ENCODE assay signal across 19 cellular contexts in the genomic region with DNA sequence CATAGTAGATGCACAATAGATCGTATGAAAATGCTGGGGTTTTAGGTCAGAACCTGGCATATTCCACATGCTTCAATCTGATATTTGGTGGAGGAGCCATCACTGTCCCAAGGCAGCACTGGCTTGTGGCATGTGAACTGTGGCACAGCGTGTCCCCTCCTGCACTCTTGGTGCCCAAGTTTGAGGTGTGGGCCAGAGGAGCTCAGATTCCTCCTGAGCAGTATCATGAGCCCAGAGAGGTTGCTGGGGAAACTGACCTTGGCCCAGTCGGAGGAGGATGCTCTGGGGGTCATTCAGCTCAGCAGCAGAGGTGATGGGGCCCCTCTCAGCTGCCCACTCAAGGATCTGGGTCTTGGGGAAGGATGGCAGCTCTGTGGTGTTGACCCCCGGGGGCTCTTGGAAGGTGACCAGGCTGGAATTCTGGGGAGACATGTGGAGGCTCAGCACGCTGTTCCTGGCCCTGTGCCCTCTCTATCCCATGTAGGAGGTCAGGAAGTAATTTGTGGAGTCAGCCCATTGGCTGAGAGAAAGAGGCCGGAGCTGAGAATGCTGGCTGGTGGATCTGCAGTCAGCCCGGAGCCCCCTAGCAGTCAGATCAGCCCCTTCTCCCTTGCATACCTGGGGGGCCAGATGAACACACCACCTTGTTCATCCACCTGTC. TPM values are rescaled to one million over a fixed set of nuclear protein-coding genes. Genes with fewer than 3 reads are reported as not detected.
DNase-seq lines count a peak whose midpoint lies in the region; ATAC-seq and TF ChIP-seq lines count a peak whose summit lies in the region.
"Had no signal": no experiment of that assay in that cellular context is flagged by ENCODE, and none has a peak within 500 bp of the region (broad histone marks: within the 10 kb centered on the region; RNA-seq: fewer than 3 reads in every experiment).

No MANE protein-coding gene starts in this region.

- H2BK5ac ChIP-seq in mesenchymal stem cell (ENCODE audit: low read depth, low read length, poor library complexity, severe bottlenecking) = no peak overlapping the region

- H3K14ac ChIP-seq in mesenchymal stem cell (ENCODE audit: low read length in 2 of 2) = peak overlapping the region in 1 of 2 experiments; percentile 41

- H2AK5ac ChIP-seq in mesenchymal stem cell (ENCODE audit: low read length, severe bottlenecking) = no peak overlapping the region

- H4K20me1 ChIP-seq in PC-9 (ENCODE audit: insufficient read depth) = no peaks in the 10 kb centered on the region

- peaks cover 10% of the 10 kb centered on the region for H3K79me1 ChIP-seq in mesenchymal stem cell (replicated peaks; ENCODE audit: low read length, poor library complexity, severe bottlenecking)

- BruUV-seq in PC-9 (replicated peaks; lab: Mats Ljungman, UMichigan) = no TSS peak

- H2BK12ac ChIP-seq in mesenchymal stem cell (ENCODE audit: low read length in 2 of 2) = no peak overlapping the region

- H3K4ac ChIP-seq in mesenchymal stem cell (ENCODE audit: low read depth in 1 of 2, low read length in 2 of 2) = peak overlapping the region in 1 of 2 experiments; percentile 32

- 40% methylated on average over 7 of the region's 7 CpGs for WGBS in right cardiac atrium
- 91% methylated on average over 6 of the region's 7 CpGs for WGBS in mesenchymal stem cell

- H2AFZ ChIP-seq in mesenchymal stem cell (ENCODE audit: low read depth, low read length) (no peak overlapping the region), PC-9 (no peak overlapping the region)

- CTCF ChIA-PET in PC-9 (lab: Charles Lee) = no interaction called here

- intact Hi-C loops in right cardiac atrium (cut with DNase I) = loop anchor here in 1 of 4 donors (5.0 kb wide), 1 partner anchor 36 kb away; no protein-coding TSS in a partner anchor
- intact Hi-C loops in Right ventricle myocardium superior (cut with DNase I) = no loop called here
- intact Hi-C loops in vagina (cut with DNase I) = no loop called here
- intact Hi-C loops in PC-9 (cut with micrococcal nuclease; ENCODE audit: unreplicated experiment) = no loop called here

- peak overlapping the region in 1 of 2 experiments; percentile 18 for H3K18ac ChIP-seq in mesenchymal stem cell (ENCODE audit: low read depth in 1 of 2, low read length in 2 of 2)

- H3K79me2 ChIP-seq in PC-9 (ENCODE audit: low read depth) = no peaks in the 10 kb centered on the region

- H3K4me2 ChIP-seq in mesenchymal stem cell (ENCODE audit: low read length, poor library complexity, severe bottlenecking) (no peak overlapping the region), PC-9 (no peak overlapping the region)
- H3K4me2 ChIP-seq: KMS-11 had no signal

- TF ChIP-seq POLR2A in vagina (IDR thresholded peaks at IDR 0.05) = no peak

- H3K27me3 ChIP-seq in right cardiac atrium (ENCODE audit: control insufficient read depth, insufficient read depth) (no peaks in the 10 kb centered on the region), mesenchymal stem cell (ENCODE audit: control insufficient read depth in 1 of 2, insufficient read depth in 1 of 2, low read length in 2 of 2) (no peaks in the 10 kb centered on the region), vagina (no peaks in the 10 kb centered on the region), PC-9 (ENCODE audit: insufficient read depth, low read depth) (no peaks in the 10 kb centered on the region)
- H3K27me3 ChIP-seq: body of pancreas, thyroid gland had no signal

- peak overlapping the region; percentile 83 for H3K9ac ChIP-seq in mesenchymal stem cell (ENCODE audit: low read length)
- H3K9ac ChIP-seq: KMS-11 had no signal

- ATAC-seq in right cardiac atrium (no peak), Right ventricle myocardium superior (ENCODE audit: poor library complexity) (no peak), GM21528 (IDR thresholded peaks at IDR 0.05; ENCODE audit: low FRiP score, unreplicated experiment) (no peak)
- ATAC-seq: activated CD4-positive, alpha-beta T cell treated with anti-CD3 and anti-CD28 coated beads for 36 hours had no signal

- POLR2A ChIA-PET in PC-9 (lab: Charles Lee; ENCODE audit: unreplicated experiment) = no interaction called here

- no peaks in the 10 kb centered on the region for H3K9me2 ChIP-seq in PC-9 (ENCODE audit: insufficient read depth)

- DNase-seq in right cardiac atrium (peak in 1 of 3 donors; percentile 74), Right ventricle myocardium superior (no peak), mesenchymal stem cell (no peak), vagina (ENCODE audit: extremely low spot score in 2 of 2) (no peak), PC-9 (no peak)
- DNase-seq: activated CD4-positive, alpha-beta T cell treated with anti-CD3 and anti-CD28 coated beads for 36 hours; activated CD8-positive, alpha-beta memory T cell treated with anti-CD3 and anti-CD28 coated beads, Interleukin-2, amount 50 U/mL, for 48 hours; activated naive CD4-positive, alpha-beta T cell treated with anti-CD3 and anti-CD28 coated beads, Interleukin-2, amount 10 ng/mL, durations not matched to agents 7 days and 5 days; CD4-positive, CD25-positive, alpha-beta regulatory T cell; DND-41; NK-92 treated with Interleukin-12 subunit alpha and Interleukin-12 subunit beta, amount 100 ng/mL, for 24 hours; SHP77 treated with DMSO at 0.1 percent for 48 hours; T-helper 2 cell had no signal

- H4K8ac ChIP-seq in mesenchymal stem cell (ENCODE audit: low read length) = no peak overlapping the region

- H3K9me3 ChIP-seq in right cardiac atrium (ENCODE audit: control insufficient read depth, low read length) (no peaks in the 10 kb centered on the region), mesenchymal stem cell (ENCODE audit: control insufficient read depth, low read length) (no peaks in the 10 kb centered on the region), vagina (no peaks in the 10 kb centered on the region), PC-9 (ENCODE audit: insufficient read depth, low read depth) (no peaks in the 10 kb centered on the region)
- H3K9me3 ChIP-seq: A549, body of pancreas, sigmoid colon, thyroid gland had no signal

- no peak overlapping the region for H2BK15ac ChIP-seq in mesenchymal stem cell (ENCODE audit: low read depth, poor library complexity, severe bottlenecking)

- no peak overlapping the region for H4K91ac ChIP-seq in mesenchymal stem cell (ENCODE audit: low read length)

- no peak overlapping the region for H3K23ac ChIP-seq in mesenchymal stem cell (ENCODE audit: low read length in 2 of 2)

- no peak overlapping the region for H2BK120ac ChIP-seq in mesenchymal stem cell (ENCODE audit: low read depth, low read length)

- peaks cover 37 to 73% of the 10 kb centered on the region in 2 experiments for H3K36me3 ChIP-seq in mesenchymal stem cell (ENCODE audit: control insufficient read depth in 1 of 2, insufficient read depth in 2 of 2, low read depth in 1 of 2, low read length in 2 of 2)
- peaks cover 0 to 14% of the 10 kb centered on the region in 2 donors for H3K36me3 ChIP-seq in vagina
- H3K36me3 ChIP-seq in PC-9 (ENCODE audit: low read depth) = no peaks in the 10 kb centered on the region

- H3K27ac ChIP-seq in right cardiac atrium (ENCODE audit: low read length) = peak overlapping the region; percentile 79
- H3K27ac ChIP-seq in mesenchymal stem cell (ENCODE audit: low read length, poor library complexity, severe bottlenecking) = no peak overlapping the region
- H3K27ac ChIP-seq in vagina = peak overlapping the region; percentile 81
- no peak overlapping the region for H3K27ac ChIP-seq in PC-9
- H3K27ac ChIP-seq: A549, KMS-11, thyroid gland had no signal

- peaks cover 22% of the 10 kb centered on the region; the same call in 1 of the 2 replicates for H3F3A ChIP-seq in PC-9 (ENCODE audit: insufficient read depth, low read depth)

- H3K4me1 ChIP-seq in right cardiac atrium (ENCODE audit: control insufficient read depth, insufficient read depth, low read length) = peaks cover 19% of the 10 kb centered on the region
- peaks cover 17% of the 10 kb centered on the region for H3K4me1 ChIP-seq in mesenchymal stem cell (ENCODE audit: control insufficient read depth, insufficient read depth, low read depth, low read length)
- H3K4me1 ChIP-seq in vagina = peaks cover 51% of the 10 kb centered on the region
- H3K4me1 ChIP-seq in PC-9 (replicated peaks; ENCODE audit: insufficient read depth) = no peaks in the 10 kb centered on the region

- H3K4me3 ChIP-seq in right cardiac atrium (ENCODE audit: low read length) (no peak overlapping the region), mesenchymal stem cell (ENCODE audit: insufficient read depth in 1 of 2, low read depth in 1 of 2, low read length in 2 of 2) (no peak overlapping the region), vagina (no peak overlapping the region), PC-9 (no peak overlapping the region)
- H3K4me3 ChIP-seq: A549, body of pancreas, sigmoid colon, thyroid gland had no signal

- TF ChIP-seq CTCF in vagina (IDR thresholded peaks at IDR 0.05) (no peak), PC-9 (conservative IDR thresholded peaks at IDR 0.05) (no peak)

RNA-seq across cellular contexts. Expression of gene FPGS, which starts 23.7 kb away (rescaled TPM):
- total RNA-seq in right cardiac atrium (10 to 100 TPM; 34.1 to 53.1 (median 45.6) TPM), Right ventricle myocardium superior (31.5 TPM), vagina (99.7 TPM), PC-9 (2021) (152 and 191 TPM in 2 replicates)
- 30.1 TPM for polyA plus RNA-seq in right cardiac atrium
- polyA plus RNA-seq in mesenchymal stem cell (2013, experiment 1 of 2) = 31.6 TPM
- polyA plus RNA-seq in mesenchymal stem cell (2013, experiment 2 of 2) = 30.7 TPM

RNA-seq across cellular contexts. Expression of gene ENG, which starts 28.1 kb away (rescaled TPM):
- 100 to 1,000 TPM; 275 to 462 (median 364) TPM for total RNA-seq in right cardiac atrium
- polyA plus RNA-seq in right cardiac atrium = 362 TPM
- 118 TPM for total RNA-seq in Right ventricle myocardium superior
- 287 TPM for polyA plus RNA-seq in mesenchymal stem cell (2013, experiment 1 of 2)
- polyA plus RNA-seq in mesenchymal stem cell (2013, experiment 2 of 2) = 284 TPM
- total RNA-seq in vagina = 130 TPM
- 18.4 and 23.1 TPM in 2 replicates for total RNA-seq in PC-9 (2021)

RNA-seq across cellular contexts. Expression of gene CDK9, which starts 40.5 kb away (rescaled TPM):
- 10 to 100 TPM; 49.0 to 62.5 (median 58.6) TPM for total RNA-seq in right cardiac atrium
- 37.3 TPM for polyA plus RNA-seq in right cardiac atrium
- 44.4 TPM for total RNA-seq in Right ventricle myocardium superior
- 44.3 TPM for polyA plus RNA-seq in mesenchymal stem cell (2013, experiment 1 of 2)
- polyA plus RNA-seq in mesenchymal stem cell (2013, experiment 2 of 2) = 43.0 TPM
- 66.3 TPM for total RNA-seq in vagina
- 92.5 and 93.8 TPM in 2 replicates for total RNA-seq in PC-9 (2021)

RNA-seq across cellular contexts. Expression of gene SH2D3C, which starts 47.9 kb away (rescaled TPM):
- total RNA-seq in right cardiac atrium (10 to 100 TPM in 3 of 4 donors, 1 to 10 TPM in 1; 9.4 to 15.5 (median 12.7) TPM), Right ventricle myocardium superior (18.2 TPM), vagina (19.6 TPM), PC-9 (2021) (0.75 and 0.79 TPM in 2 replicates)
- polyA plus RNA-seq in right cardiac atrium = 17.4 TPM
- polyA plus RNA-seq in mesenchymal stem cell (2013, experiment 1 of 2) = 0.57 TPM
- 0.58 TPM for polyA plus RNA-seq in mesenchymal stem cell (2013, experiment 2 of 2)

RNA-seq across cellular contexts. Expression of gene AK1, which starts 51.1 kb away (rescaled TPM):
- total RNA-seq in right cardiac atrium (100 to 1,000 TPM; 630 to 722 (median 659) TPM), Right ventricle myocardium superior (932 TPM), vagina (33.4 TPM), PC-9 (2021) (84.5 and 86.8 TPM in 2 replicates)
- 811 TPM for polyA plus RNA-seq in right cardiac atrium
- polyA plus RNA-seq in mesenchymal stem cell (2013, experiment 1 of 2) = 127 TPM
- 132 TPM for polyA plus RNA-seq in mesenchymal stem cell (2013, experiment 2 of 2)

Comparison
In these comparisons a context has a peak if more than half of its experiments do, and no peak if none do; other contexts are left out.
1. H3K27ac ChIP-seq: peak in right cardiac atrium (single experiment) and vagina (single experiment); none in mesenchymal stem cell (single experiment) and PC-9 (single experiment).